23 cellular contexts compared by ENCODE assay signal in the genomic region with DNA sequence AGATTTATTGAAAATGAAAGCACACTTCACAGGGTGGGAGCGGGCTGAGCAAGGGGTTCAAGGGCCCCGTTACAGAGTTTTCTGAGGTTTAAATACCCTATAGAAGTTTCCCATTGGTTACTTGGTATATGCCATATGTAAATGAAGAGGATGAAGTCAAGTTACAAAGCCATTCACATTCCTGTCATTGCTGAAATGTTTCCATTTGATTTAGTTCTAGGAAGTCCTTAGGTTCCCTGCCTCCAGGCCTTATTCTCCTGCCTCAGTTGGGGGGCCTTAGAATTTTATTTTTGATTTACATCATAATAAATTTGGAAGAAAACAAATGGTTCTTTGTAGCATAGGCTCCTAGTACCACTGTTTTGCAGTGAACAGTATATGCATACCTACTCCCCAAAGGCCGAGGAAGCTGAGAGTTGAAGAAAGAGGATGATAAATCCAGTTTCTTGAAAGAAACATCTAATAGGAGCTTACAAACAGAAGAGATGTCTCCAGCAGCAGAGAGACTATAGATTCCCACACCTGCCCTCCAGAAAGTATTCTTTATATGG. TPM values are rescaled to one million over a fixed set of nuclear protein-coding genes. Genes with fewer than 3 reads are reported as not detected.
A peak's percentile ranks its signal among the peaks of the same experiment; 100 is the strongest.
DNase-seq lines count a peak whose midpoint lies in the region; ATAC-seq and TF ChIP-seq lines count a peak whose summit lies in the region.
"Had no signal": no experiment of that assay in that cellular context is flagged by ENCODE, and none has a peak within 500 bp of the region (broad histone marks: within the 10 kb centered on the region; RNA-seq: fewer than 3 reads in every experiment).

No MANE protein-coding gene starts in this region.

- H3K27ac Mint-ChIP-seq in H9 (peak overlapping the region; percentile 95 to 100 (median 99)), T-helper 17 cell (peak overlapping the region; percentile 51), mesothelial cell of epicardium (peak overlapping the region; percentile 75)
- no peak overlapping the region for H3K27ac Mint-ChIP-seq in CD8-positive, alpha-beta T cell
- H3K27ac Mint-ChIP-seq: CD4-positive, CD25-positive, alpha-beta regulatory T cell had no signal

- no peak overlapping the region; the same call in 1 of the 2 replicates for H3K4ac ChIP-seq in H9 (ENCODE audit: low read depth, low read length)

- no peaks in the 10 kb centered on the region for H3K79me1 ChIP-seq in H9 (ENCODE audit: insufficient read depth, low read depth, low read length, poor library complexity, severe bottlenecking)

- H3K23ac ChIP-seq in H9 (ENCODE audit: insufficient read length, low read depth, low read length) = no peak overlapping the region

- H3K4me1 Mint-ChIP-seq in H9 (peaks cover 39 to 50% of the 10 kb centered on the region in 2 experiments), T-helper 17 cell (no peaks in the 10 kb centered on the region), mesothelial cell of epicardium (peaks cover 32% of the 10 kb centered on the region)
- H3K4me1 Mint-ChIP-seq in CD8-positive, alpha-beta T cell (ENCODE audit: low read depth) = no peaks in the 10 kb centered on the region
- H3K4me1 Mint-ChIP-seq: CD4-positive, CD25-positive, alpha-beta regulatory T cell had no signal

- peak overlapping the region; percentile 80 for H2AK5ac ChIP-seq in H9 (ENCODE audit: insufficient read length, low read length)

- H3K27me3 Mint-ChIP-seq in H9 (ENCODE audit: low read depth) (no peaks in the 10 kb centered on the region), T-helper 17 cell (no peaks in the 10 kb centered on the region), mesothelial cell of epicardium (ENCODE audit: low read depth) (no peaks in the 10 kb centered on the region)
- no peaks in the 10 kb centered on the region for H3K27me3 Mint-ChIP-seq in CD8-positive, alpha-beta T cell (ENCODE audit: low read depth)
- H3K27me3 Mint-ChIP-seq: CD4-positive, CD25-positive, alpha-beta regulatory T cell had no signal

- H3K27ac ChIP-seq in H9 (ENCODE audit: insufficient read length, low read depth, low read length) (peak overlapping the region; percentile 86), breast epithelium (no peak overlapping the region)
- no peak overlapping the region for H3K27ac ChIP-seq in CD8-positive, alpha-beta T cell (ENCODE audit: low read depth, low read length)
- H3K27ac ChIP-seq: SJCRH30 had no signal

- no peak overlapping the region for H3K14ac ChIP-seq in H9 (ENCODE audit: insufficient read depth, low read length)

- H2BK12ac ChIP-seq in H9 (ENCODE audit: insufficient read length, low read depth, low read length) = no peak overlapping the region

- intact Hi-C loops in breast epithelium (cut with DNase I; ENCODE audit: low total_unique reads) = no loop called here
- intact Hi-C loops in CD8-positive, alpha-beta T cell (cut with DNase I, micrococcal nuclease) = no loop called here

- H4K20me1 ChIP-seq in H9 (ENCODE audit: control insufficient read depth, insufficient read depth, insufficient read length) = no peaks in the 10 kb centered on the region

- H3K36me3 ChIP-seq in breast epithelium = no peaks in the 10 kb centered on the region
- H3K36me3 ChIP-seq in CD8-positive, alpha-beta T cell (ENCODE audit: insufficient read depth, low read length) = no peaks in the 10 kb centered on the region
- H3K36me3 ChIP-seq: SJCRH30 had no signal

- no peak overlapping the region for H2BK20ac ChIP-seq in H9 (ENCODE audit: low read depth, low read length, poor library complexity, severe bottlenecking)

- CTCF ChIA-PET in CD8-positive, alpha-beta T cell (lab: Charles Lee) = interaction anchor here (0.7 kb wide), 1 partner anchor 201 kb away, joined by 4 read pairs; no protein-coding TSS in a partner anchor

- H4K5ac ChIP-seq in H9 (ENCODE audit: insufficient read length, low read depth, low read length) = no peak overlapping the region

- TF ChIP-seq POLR2A in breast epithelium (IDR thresholded peaks at IDR 0.05) = no peak

- H3K56ac ChIP-seq in H9 (ENCODE audit: insufficient read length, low read depth, low read length) = no peak overlapping the region

- H2BK5ac ChIP-seq in H9 (ENCODE audit: insufficient read length, low read length) = peak overlapping the region; percentile 90

- H3K27me3 ChIP-seq in H9 (ENCODE audit: insufficient read depth, low read length) (no peaks in the 10 kb centered on the region), breast epithelium (peaks cover 0 to 5% of the 10 kb centered on the region in 2 donors)
- no peaks in the 10 kb centered on the region for H3K27me3 ChIP-seq in CD8-positive, alpha-beta T cell (ENCODE audit: insufficient read depth, low read length)
- H3K27me3 ChIP-seq: SJCRH30 had no signal

- H3K23me2 ChIP-seq in H9 (ENCODE audit: insufficient read length, low read depth, low read length, poor library complexity, severe bottlenecking) = no peaks in the 10 kb centered on the region

- peaks cover 22 to 45% (median 31%) of the 10 kb centered on the region in 3 experiments; a peak in 6 of 7 replicates for H3K36me3 Mint-ChIP-seq in H9 (ENCODE audit: insufficient read depth in 1 of 3, low read depth in 3 of 3)
- no peaks in the 10 kb centered on the region for H3K36me3 Mint-ChIP-seq in T-helper 17 cell (ENCODE audit: low read depth)
- no peaks in the 10 kb centered on the region for H3K36me3 Mint-ChIP-seq in mesothelial cell of epicardium
- no peaks in the 10 kb centered on the region for H3K36me3 Mint-ChIP-seq in CD8-positive, alpha-beta T cell
- H3K36me3 Mint-ChIP-seq: CD4-positive, CD25-positive, alpha-beta regulatory T cell had no signal

- no peak overlapping the region for H4K8ac ChIP-seq in H9 (replicated peaks; ENCODE audit: insufficient read length, low read depth, low read length)

- peak overlapping the region; percentile 29 for H3T11ph ChIP-seq in H9 (ENCODE audit: low read length)

- H2BK120ac ChIP-seq in H9 (ENCODE audit: low read depth, low read length, poor library complexity, severe bottlenecking) = peak overlapping the region; percentile 86

- H3K79me2 ChIP-seq in H9 (ENCODE audit: insufficient read depth, low read length) = no peaks in the 10 kb centered on the region; the same call in 1 of the 2 replicates

- POLR2A ChIA-PET in CD8-positive, alpha-beta T cell (lab: Charles Lee) = no interaction called here

- WGBS in H9 (ENCODE audit: extremely low coverage, insufficient read length, low lambda C conversion rate) = no CpG with 5 or more reads among the region's 3 CpGs

- H2AFZ ChIP-seq in H9 (ENCODE audit: low read length) = no peak overlapping the region

- no peak overlapping the region for H2BK15ac ChIP-seq in H9 (ENCODE audit: low read depth, low read length)

- no peak overlapping the region for H4K91ac ChIP-seq in H9 (ENCODE audit: insufficient read length, low read depth, low read length)

- no peak for ATAC-seq in T-helper 17 cell
- no peak for ATAC-seq in CD8-positive, alpha-beta T cell
- ATAC-seq: K562 had no signal

- H3K4me2 ChIP-seq in H9 (ENCODE audit: insufficient read depth, insufficient read length, low read length) = peak overlapping the region; percentile 16

- H3K9ac ChIP-seq in H9 (ENCODE audit: extremely low read depth, insufficient read length, low read length) = no peak overlapping the region

- DNase-seq in H9 (peak; percentile 46), T-helper 17 cell (no peak), iPS DF 19.7 (ENCODE audit: low read depth, low spot score) (peak; percentile 82), mesothelial cell of epicardium (ENCODE audit: low spot score in 2 of 2, unreplicated experiment in 2 of 2) (no peak), glomerular visceral epithelial cell (ENCODE audit: extremely low spot score) (no peak), NCI-H2196 treated with DMSO at 0.1 percent for 48 hours (lab: John Stamatoyannopoulos, UW; ENCODE audit: unreplicated experiment) (no peak), breast epithelium (ENCODE audit: low spot score in 2 of 2) (no peak)
- no peak for DNase-seq in CD8-positive, alpha-beta T cell
- DNase-seq: CD4-positive, CD25-positive, alpha-beta regulatory T cell; COR-L47; DMS 273 treated with DMSO at 0.1 percent for 48 hours; DND-41; GDM1; GOT3; NCI-H1092 treated with DMSO at 0.1 percent for 48 hours; NCI-H1436 treated with DMSO at 0.1 percent for 48 hours; NCI-H1930; NCI-H446; NCI-H526 treated with DMSO at 0.1 percent for 48 hours; OCI-M1; SJCRH30 had no signal

- TF ChIP-seq CTCF in H9 (conservative IDR thresholded peaks at IDR 0.05) (no peak), mesothelial cell of epicardium (IDR thresholded peaks at IDR 0.05; ENCODE audit: unreplicated experiment) (no peak), breast epithelium (IDR thresholded peaks at IDR 0.05) (no peak)
- no peak for TF ChIP-seq CTCF in CD8-positive, alpha-beta T cell (IDR thresholded peaks at IDR 0.05)

- no peak overlapping the region for H3K4me3 ChIP-seq in breast epithelium
- H3K4me3 ChIP-seq in CD8-positive, alpha-beta T cell (ENCODE audit: low read depth, low read length) = no peak overlapping the region
- H3K4me3 ChIP-seq: K562, SJCRH30 had no signal

- H3K4me3 Mint-ChIP-seq in H9 (peak overlapping the region in 1 of 2 experiments; percentile 79; a peak in 2 of 5 replicates), T-helper 17 cell (no peak overlapping the region), mesothelial cell of epicardium (no peak overlapping the region)
- H3K4me3 Mint-ChIP-seq in CD8-positive, alpha-beta T cell = no peak overlapping the region
- H3K4me3 Mint-ChIP-seq: CD4-positive, CD25-positive, alpha-beta regulatory T cell had no signal

- no peaks in the 10 kb centered on the region; the same call in 1 of the 2 replicates for H3K4me1 ChIP-seq in H9 (ENCODE audit: insufficient read depth, low read length)
- H3K4me1 ChIP-seq in breast epithelium = no peaks in the 10 kb centered on the region
- H3K4me1 ChIP-seq in CD8-positive, alpha-beta T cell (ENCODE audit: insufficient read depth, low read length) = no peaks in the 10 kb centered on the region
- H3K4me1 ChIP-seq: SJCRH30 had no signal

- peak overlapping the region; percentile 84 for H3K18ac ChIP-seq in H9 (ENCODE audit: insufficient read length, low read depth, low read length)

- H3K9me3 ChIP-seq in H9 (ENCODE audit: control insufficient read depth, low read depth, low read length) (peaks cover 4% of the 10 kb centered on the region), T-helper 17 cell (ENCODE audit: control insufficient read depth, low read length, poor library complexity, severe bottlenecking) (no peaks in the 10 kb centered on the region), breast epithelium (no peaks in the 10 kb centered on the region)
- no peaks in the 10 kb centered on the region for H3K9me3 ChIP-seq in CD8-positive, alpha-beta T cell (ENCODE audit: low read length)
- H3K9me3 ChIP-seq: SJCRH30 had no signal

- H3K9me3 Mint-ChIP-seq in H9 (peaks cover 3 to 41% of the 10 kb centered on the region in 2 experiments), mesothelial cell of epicardium (no peaks in the 10 kb centered on the region)
- H3K9me3 Mint-ChIP-seq in CD8-positive, alpha-beta T cell = no peaks in the 10 kb centered on the region

RNA-seq across cellular contexts. Expression of a gene that starts 31.8 kb away (rescaled TPM):
- 0.22 and 0.29 TPM in 2 replicates for total RNA-seq in H9 (2021)
- not detected for total RNA-seq in T-helper 17 cell
- 3.6 to 3.8 TPM (median 3.7 TPM) in 3 replicates for total RNA-seq in mesothelial cell of epicardium
- total RNA-seq in breast epithelium = 1 to 10 TPM in 1 of 3 donors, under 1 TPM in 1, not detected in 1; 0.15 to 1.6 TPM
- not detected for total RNA-seq in CD8-positive, alpha-beta T cell
- total RNA-seq: A673; CD4-positive, CD25-positive, alpha-beta regulatory T cell had no signal

Comparison
In these comparisons a context has a peak if more than half of its experiments do, and no peak if none do; other contexts are left out.
1. DNase-seq: peak in H9 (single experiment) and iPS DF 19.7 (single experiment); none in T-helper 17 cell (0 of 3), mesothelial cell of epicardium (0 of 2), glomerular visceral epithelial cell (single experiment), NCI-H2196 treated with DMSO at 0.1 percent for 48 hours (single experiment), breast epithelium (0 of 2) and CD8-positive, alpha-beta T cell (0 of 7).